ENCODE assay signal across 26 cellular contexts in genomic region chr5:113507601-113508000, GRCh38. TPM values are rescaled to one million over a fixed set of nuclear protein-coding genes. Genes with fewer than 3 reads are reported as not detected.
A peak's percentile ranks its signal among the peaks of the same experiment; 100 is the strongest.
DNase-seq lines count a peak whose midpoint lies in the region; ATAC-seq and TF ChIP-seq lines count a peak whose summit lies in the region.
"Had no signal": no experiment of that assay in that cellular context is flagged by ENCODE, and none has a peak within 500 bp of the region (broad histone marks: within the 10 kb centered on the region; RNA-seq: fewer than 3 reads in every experiment).

No MANE protein-coding gene starts in this region.

- peak; percentile 21 for DNase-seq in CD1c-positive myeloid dendritic cell (ENCODE audit: extremely low spot score)
- DNase-seq in NB4 (ENCODE audit: low read depth), result peak; percentile 71
- DNase-seq in effector memory CD8-positive, alpha-beta T cell, result no peak
- no peak for DNase-seq in body of pancreas
- DNase-seq in MCF 10A (ENCODE audit: unreplicated experiment), result no peak
- no peak for DNase-seq in midbrain (lab: John Stamatoyannopoulos, UW)
- DNase-seq: activated CD4-positive, alpha-beta T cell treated with anti-CD3 and anti-CD28 coated beads, Interleukin-2, amount 50 U/mL, for 4 hours; activated naive CD4-positive, alpha-beta T cell treated with Interleukin-2 at 50 U/mL for 16 hours; activated T-cell treated with anti-CD3 and anti-CD28 coated beads, Interleukin-2, amount 50 U/mL, for 4 hours; aorta; central memory CD4-positive, alpha-beta T cell; foreskin keratinocyte; hippocampal formation; lower lobe of right lung; NCI-H1436; NCI-H524 treated with DMSO at 0.1 percent for 48 hours; occipital lobe; retina; spleen had no signal

- H3K27me3 ChIP-seq in body of pancreas, result no peaks in the 10 kb centered on the region
- H3K27me3 ChIP-seq: foreskin keratinocyte, vagina had no signal

- no peaks in the 10 kb centered on the region for H3K36me3 Mint-ChIP-seq in effector memory CD8-positive, alpha-beta T cell (ENCODE audit: insufficient read depth)
- no peaks in the 10 kb centered on the region for H3K36me3 Mint-ChIP-seq in MCF 10A (ENCODE audit: insufficient read depth, unreplicated experiment)
- H3K36me3 Mint-ChIP-seq: WTC11 had no signal

- CTCF ChIA-PET in MCF 10A (lab: Yijun Ruan, JAX), result interaction anchor here (0.6 to 9.0 kb wide), 4 partner anchors 17 to 511 kb away, joined by 3 to 109 read pairs (median 8); no protein-coding TSS in a partner anchor

- H3K4me1 ChIP-seq in body of pancreas, result no peaks in the 10 kb centered on the region
- H3K4me1 ChIP-seq: lower lobe of right lung, vagina had no signal

- H3K27me3 Mint-ChIP-seq in effector memory CD8-positive, alpha-beta T cell, result peaks cover 36 to 39% of the 10 kb centered on the region in 2 donors
- no peaks in the 10 kb centered on the region for H3K27me3 Mint-ChIP-seq in MCF 10A (ENCODE audit: insufficient read depth, unreplicated experiment)

- H3K4me3 Mint-ChIP-seq in effector memory CD8-positive, alpha-beta T cell, result no peak overlapping the region
- H3K4me3 Mint-ChIP-seq in MCF 10A (ENCODE audit: unreplicated experiment), result no peak overlapping the region
- H3K4me3 Mint-ChIP-seq: activated T-cell treated with anti-CD3 and anti-CD28 coated beads, Interleukin-2, amount 50 U/mL, for 4 hours; GM23338; WTC11 had no signal

- H3K4me1 Mint-ChIP-seq in effector memory CD8-positive, alpha-beta T cell (ENCODE audit: low read depth in 2 of 2), result no peaks in the 10 kb centered on the region
- H3K4me1 Mint-ChIP-seq in MCF 10A (ENCODE audit: insufficient read depth, unreplicated experiment), result peaks cover 16% of the 10 kb centered on the region
- H3K4me1 Mint-ChIP-seq: GM23338, WTC11 had no signal

- TF ChIP-seq CTCF in NB4 (IDR thresholded peaks at IDR 0.05; ENCODE audit: low read depth, low read length) (no peak), body of pancreas (IDR thresholded peaks at IDR 0.05) (no peak), MCF 10A (IDR thresholded peaks at IDR 0.05; ENCODE audit: unreplicated experiment) (no peak)

- no peaks in the 10 kb centered on the region for H3K9me3 Mint-ChIP-seq in effector memory CD8-positive, alpha-beta T cell
- H3K9me3 Mint-ChIP-seq in MCF 10A (ENCODE audit: unreplicated experiment), result no peaks in the 10 kb centered on the region
- H3K9me3 Mint-ChIP-seq: activated T-cell treated with anti-CD3 and anti-CD28 coated beads, Interleukin-2, amount 50 U/mL, for 4 hours; GM23338; WTC11 had no signal

- H3K27ac ChIP-seq in body of pancreas, result no peak overlapping the region
- H3K27ac ChIP-seq: C4-2B, epithelial cell of prostate, foreskin keratinocyte, lower lobe of right lung, spleen, vagina had no signal

- no peak overlapping the region for H3K4me3 ChIP-seq in NB4 (ENCODE audit: low read depth, low read length)
- H3K4me3 ChIP-seq in body of pancreas, result no peak overlapping the region
- H3K4me3 ChIP-seq: GM23338, lower lobe of right lung, spleen, vagina had no signal

- no TSS peak for BruUV-seq in MCF 10A (replicated peaks; lab: Mats Ljungman, UMichigan)

- no peaks in the 10 kb centered on the region for H3K9me3 ChIP-seq in body of pancreas
- H3K9me3 ChIP-seq: lower lobe of right lung, spleen, vagina had no signal

- ATAC-seq in GM21367 (IDR thresholded peaks at IDR 0.05; ENCODE audit: unreplicated experiment), result peak; percentile 40
- peak; percentile 73 for ATAC-seq in effector memory CD8-positive, alpha-beta T cell (replicated peaks)
- no peak for ATAC-seq in body of pancreas
- ATAC-seq in HG03457 (IDR thresholded peaks at IDR 0.05; ENCODE audit: unreplicated experiment), result no peak
- ATAC-seq: activated T-cell treated with anti-CD3 and anti-CD28 coated beads, Interleukin-2, amount 50 U/mL, for 4 hours; foreskin keratinocyte; GM23338; lower lobe of right lung; WTC11 had no signal

- TF ChIP-seq POLR2A in NB4 (IDR thresholded peaks at IDR 0.05; ENCODE audit: extremely low read depth, insufficient read length) (no peak), body of pancreas (IDR thresholded peaks at IDR 0.05) (no peak)

- H3K27ac Mint-ChIP-seq in effector memory CD8-positive, alpha-beta T cell, result no peak overlapping the region
- H3K27ac Mint-ChIP-seq in MCF 10A (ENCODE audit: low read depth, unreplicated experiment), result no peak overlapping the region
- H3K27ac Mint-ChIP-seq: GM23338, WTC11 had no signal

- intact Hi-C loops in body of pancreas (cut with DNase I), result no loop called here
- intact Hi-C loops in MCF 10A (cut with micrococcal nuclease), result no loop called here

- POLR2A ChIA-PET in MCF 10A (lab: Yijun Ruan, JAX), result interaction anchor here (1.5 kb wide), 1 partner anchor 19 kb away, joined by 4 read pairs; the partner anchor contains the start of gene MCC

- no peaks in the 10 kb centered on the region for H3K36me3 ChIP-seq in body of pancreas (replicated peaks in 1 of 2; ENCODE audit: insufficient read depth in 1 of 2, low read depth in 2 of 2)
- H3K36me3 ChIP-seq: lower lobe of right lung, spleen, vagina had no signal

RNA-seq across cellular contexts. Expression of gene YTHDC2, which starts 5.9 kb away (rescaled TPM):
- 10 to 100 TPM; 20.8 to 36.9 TPM for total RNA-seq in body of pancreas
- 22.2 and 24.6 TPM in 2 replicates for total RNA-seq in MCF 10A (2022)

RNA-seq across cellular contexts. Expression of gene MCC, which starts 19.3 kb away (rescaled TPM):
- total RNA-seq in body of pancreas, result 1 to 10 TPM; 7.5 to 9.9 TPM
- 25.3 and 28.2 TPM in 2 replicates for total RNA-seq in MCF 10A (2022)

Comparison
In these comparisons a context has a peak if more than half of its experiments do, and no peak if none do; other contexts are left out.
1. DNase-seq: peak in CD1c-positive myeloid dendritic cell (single experiment) and NB4 (single experiment); none in effector memory CD8-positive, alpha-beta T cell (0 of 3), body of pancreas (0 of 4), MCF 10A (single experiment) and midbrain (single experiment).
2. ATAC-seq: peak in GM21367 (single experiment) and effector memory CD8-positive, alpha-beta T cell (single experiment); none in body of pancreas (single experiment) and HG03457 (single experiment).